ENCODE assay signal across 8 cellular contexts in genomic region chr19:2782936-2783780, GRCh38. TPM values are rescaled to one million over a fixed set of nuclear protein-coding genes. Genes with fewer than 3 reads are reported as not detected.
A peak's percentile ranks its signal among the peaks of the same experiment; 100 is the strongest.
DNase-seq lines count a peak whose midpoint lies in the region; ATAC-seq, FAIRE-seq and TF ChIP-seq lines count a peak whose summit lies in the region.

SGTA (minus strand) TSS chr19:2783273; CDS start chr19:2769068, 14,205 bp downstream.

- DNase-seq in DMS114 treated with DMSO at 0.1 percent for 48 hours (lab: John Stamatoyannopoulos, UW; ENCODE audit: unreplicated experiment) (peak; percentile 89), HuH-7.5 (ENCODE audit: low spot score) (peak; percentile 98), OCI-LY7 (ENCODE audit: low spot score) (peak; percentile 100), activated T-cell treated with anti-CD3 and anti-CD28 coated beads for 1 hour (ENCODE audit: low read depth) (peak; percentile 90), endothelial cell of umbilical vein (ENCODE audit: low read depth, low spot score) (peak; percentile 99), midbrain (lab: John Stamatoyannopoulos, UW) (peak; percentile 99)
- DNase-seq in stimulated activated CD8-positive, alpha-beta memory T cell treated with anti-CD3 and anti-CD28 coated beads, Interleukin-2, amount 100 ng/mL, for 1 hour (ENCODE audit: low read depth in 2 of 2), result peak; percentile 91 to 95

- CTCF ChIA-PET in OCI-LY7 (lab: Charles Lee; ENCODE audit: unreplicated experiment), result interaction anchor here (1.0 kb wide), 1 partner anchor 141 kb away, joined by 4 read pairs; no protein-coding TSS in a partner anchor
- CTCF ChIA-PET in endothelial cell of umbilical vein (lab: Charles Lee), result interaction anchor here (0.6 to 1.1 kb wide), 3 partner anchors 58 to 260 kb away, joined by 3 to 4 read pairs (median 4); partner anchors contain the start of gene ZNF555

- H3K36me3 ChIP-seq in OCI-LY7 (ENCODE audit: insufficient read depth, low read length), result peaks cover 46% of the 10 kb centered on the region
- no peaks in the 10 kb centered on the region for H3K36me3 ChIP-seq in endothelial cell of umbilical vein (ENCODE audit: control insufficient read depth in 2 of 2, extremely low read depth in 1 of 2, insufficient read depth in 2 of 2, low read length in 2 of 2)

- no peaks in the 10 kb centered on the region for H3K27me3 ChIP-seq in endothelial cell of umbilical vein (ENCODE audit: control insufficient read depth in 2 of 2, insufficient read depth in 2 of 2, low read length in 2 of 2)

- H3K4me1 ChIP-seq in OCI-LY7 (ENCODE audit: insufficient read depth, low read length, poor library complexity, severe bottlenecking), result peaks cover 59% of the 10 kb centered on the region
- H3K4me1 ChIP-seq in endothelial cell of umbilical vein (ENCODE audit: control insufficient read depth, extremely low read depth, insufficient read depth, low read length), result peaks cover 24% of the 10 kb centered on the region

- H3K79me2 ChIP-seq in OCI-LY7 (ENCODE audit: insufficient read depth, low read depth, low read length) (peaks cover 82% of the 10 kb centered on the region), endothelial cell of umbilical vein (ENCODE audit: control insufficient read depth, insufficient read depth, low read length) (peaks cover 73% of the 10 kb centered on the region)

- intact Hi-C loops in OCI-LY7 (cut with micrococcal nuclease; ENCODE audit: unreplicated experiment) (loop anchor here (2.0 kb wide), 1 partner anchor 58 kb away; the partner anchor contains the start of gene ZNF555), endothelial cell of umbilical vein (cut with micrococcal nuclease) (loop anchor here (2.0 kb wide), 1 partner anchor 36 kb away; the partner anchor contains the start of gene ZNF554)

- H3K9me2 ChIP-seq in OCI-LY7 (ENCODE audit: insufficient read depth, low read length), result no peaks in the 10 kb centered on the region

- no peaks in the 10 kb centered on the region for H3K9me1 ChIP-seq in endothelial cell of umbilical vein (replicated peaks; ENCODE audit: control insufficient read depth, extremely low read depth, insufficient read depth, low read length)

- H3K9ac ChIP-seq in endothelial cell of umbilical vein (replicated peaks; ENCODE audit: extremely low read depth, insufficient read depth, low read length), result peak within 1 kb of the TSS; percentile 92

- no peaks in the 10 kb centered on the region for H3K9me3 ChIP-seq in OCI-LY7 (ENCODE audit: low read length)
- no peaks in the 10 kb centered on the region for H3K9me3 ChIP-seq in endothelial cell of umbilical vein (replicated peaks; ENCODE audit: control insufficient read depth, insufficient read depth, low read length)

- POLR2A ChIA-PET in OCI-LY7 (lab: Charles Lee), result interaction anchor here (1.2 kb wide), 1 partner anchor 58 kb away, joined by 5 read pairs; the partner anchor contains the start of gene ZNF555
- POLR2A ChIA-PET in endothelial cell of umbilical vein (lab: Charles Lee), result interaction anchor here (0.6 to 0.8 kb wide), 2 partner anchors 49 to 307 kb away, joined by 4 to 8 read pairs; partner anchors contain the start of gene GADD45B

- BruUV-seq in OCI-LY7 (replicated peaks; lab: Mats Ljungman, UMichigan), result no TSS peak
- BruUV-seq in endothelial cell of umbilical vein (replicated peaks; lab: Mats Ljungman, UMichigan), result no TSS peak

- peak; percentile 84 for TF ChIP-seq POLR2A in endothelial cell of umbilical vein (IDR thresholded peaks at IDR 0.05; ENCODE audit: low read depth, low read length)

- TF ChIP-seq CTCF in OCI-LY7 (conservative IDR thresholded peaks at IDR 0.05; ENCODE audit: low read length) (peak; percentile 50), endothelial cell of umbilical vein (IDR thresholded peaks at IDR 0.05; ENCODE audit: extremely low read depth in 1 of 2, insufficient read depth in 1 of 2, low read depth in 1 of 2, low read length in 2 of 2) (peak; percentile 21 to 49)

- H3K4me3 ChIP-seq in OCI-LY7 (ENCODE audit: low read depth, low read length, poor library complexity, severe bottlenecking), result peak within 1 kb of the TSS; percentile 97
- H3K4me3 ChIP-seq in endothelial cell of umbilical vein (replicated peaks in 1 of 3; ENCODE audit: insufficient read depth in 1 of 3, low read depth in 1 of 3, low read length in 3 of 3), result peak within 1 kb of the TSS; percentile 83 to 89 (median 86)

- dilution Hi-C loops in endothelial cell of umbilical vein (cut with MboI; ENCODE audit: extremely low pct_ligation_motif_present, low sequenced_read_pairs), result no loop called here

- H4K20me1 ChIP-seq in OCI-LY7 (ENCODE audit: insufficient read depth, low read length) (peaks cover 24% of the 10 kb centered on the region), endothelial cell of umbilical vein (replicated peaks; ENCODE audit: control insufficient read depth, extremely low read depth, insufficient read depth, low read length) (no peaks in the 10 kb centered on the region)

- FAIRE-seq in endothelial cell of umbilical vein (lab: Jason Lieb, UNC), result peak; percentile 99

- H3K4me2 ChIP-seq in OCI-LY7 (ENCODE audit: low read length), result peak within 1 kb of the TSS; percentile 78
- peak within 1 kb of the TSS; percentile 89 for H3K4me2 ChIP-seq in endothelial cell of umbilical vein (ENCODE audit: insufficient read depth, low read length)

- H2AFZ ChIP-seq in OCI-LY7 (ENCODE audit: low read length) (peak within 1 kb of the TSS; percentile 76; the same call in 1 of the 2 replicates), endothelial cell of umbilical vein (ENCODE audit: low read depth, low read length) (peak within 1 kb of the TSS; percentile 71)

- H3K27ac ChIP-seq in OCI-LY7 (ENCODE audit: low read depth, low read length, poor library complexity, severe bottlenecking) (peak within 1 kb of the TSS; percentile 79), endothelial cell of umbilical vein (ENCODE audit: insufficient read depth, low read depth, low read length) (peak within 1 kb of the TSS; percentile 84)

- peak; percentile 53 for ATAC-seq in GM21526 (IDR thresholded peaks at IDR 0.05; ENCODE audit: low FRiP score, unreplicated experiment)

TF ChIP-seq in endothelial cell of umbilical vein, 7 proteins besides CTCF, POLR2A, EP300 and RAD21:
- no peak for TF ChIP-seq JUN (IDR thresholded peaks at IDR 0.05; ENCODE audit: borderline replicate concordance, insufficient read depth, insufficient read length, low read depth)
- TF ChIP-seq MYC (IDR thresholded peaks at IDR 0.05; ENCODE audit: low read depth, low read length), result peak; percentile 99
- TF ChIP-seq EZH2 (IDR thresholded peaks at IDR 0.05; ENCODE audit: borderline replicate concordance, low read depth, low read length, severe bottlenecking), result no peak
- TF ChIP-seq MAX (IDR thresholded peaks at IDR 0.05; ENCODE audit: insufficient read depth, insufficient read length), result peak; percentile 100
- TF ChIP-seq GATA2 (IDR thresholded peaks at IDR 0.05; ENCODE audit: insufficient read depth, insufficient read length, low read depth, low read length), result no peak
- TF ChIP-seq FOS (IDR thresholded peaks at IDR 0.05; ENCODE audit: borderline replicate concordance, insufficient read depth, low read length), result no peak
- peak; percentile 82 for TF ChIP-seq POLR2AphosphoS5 (IDR thresholded peaks at IDR 0.05; ENCODE audit: insufficient read depth, low read depth, low read length)

RNA-seq across cellular contexts. Expression of gene SGTA, which starts in this region (rescaled TPM):
- 67.5 and 82.4 TPM in 2 replicates for total RNA-seq in OCI-LY7 (2014; rRNA removed; shearing (Covaris generic))
- total RNA-seq in OCI-LY7 (2022), result 68.2 and 70.9 TPM in 2 replicates
- 72.3 and 76.5 TPM in 2 replicates for total RNA-seq in endothelial cell of umbilical vein
- polyA plus RNA-seq in endothelial cell of umbilical vein, result 119 and 131 TPM in 2 replicates
- 88.2 and 98.9 TPM in 2 replicates for polyA plus RNA-seq in endothelial cell of umbilical vein (2011; cell fraction: cytosol; rRNA removed)
- 67.9 and 71.9 TPM in 2 replicates for polyA plus RNA-seq in endothelial cell of umbilical vein (2011; cell fraction: nucleus; rRNA removed)
- polyA plus RNA-seq in endothelial cell of umbilical vein (2012), result 68.7 and 77.3 TPM in 2 replicates
- polyA minus RNA-seq in endothelial cell of umbilical vein, result 32.2 and 39.4 TPM in 2 replicates
- polyA minus RNA-seq in endothelial cell of umbilical vein (2011; cell fraction: cytosol; rRNA and poly(A)+ RNA removed), result 23.8 TPM
- 13.2 and 20.9 TPM in 2 replicates for polyA minus RNA-seq in endothelial cell of umbilical vein (2011; cell fraction: nucleus; rRNA and poly(A)+ RNA removed)

Comparison
In these comparisons a context has a peak if more than half of its experiments do, and no peak if none do; other contexts are left out.
1. Peak in every context shown above with its lines: DNase-seq, ATAC-seq, H3K4me3 ChIP-seq and H3K27ac ChIP-seq.